8 cellular contexts compared by ENCODE assay signal in the genomic region with DNA sequence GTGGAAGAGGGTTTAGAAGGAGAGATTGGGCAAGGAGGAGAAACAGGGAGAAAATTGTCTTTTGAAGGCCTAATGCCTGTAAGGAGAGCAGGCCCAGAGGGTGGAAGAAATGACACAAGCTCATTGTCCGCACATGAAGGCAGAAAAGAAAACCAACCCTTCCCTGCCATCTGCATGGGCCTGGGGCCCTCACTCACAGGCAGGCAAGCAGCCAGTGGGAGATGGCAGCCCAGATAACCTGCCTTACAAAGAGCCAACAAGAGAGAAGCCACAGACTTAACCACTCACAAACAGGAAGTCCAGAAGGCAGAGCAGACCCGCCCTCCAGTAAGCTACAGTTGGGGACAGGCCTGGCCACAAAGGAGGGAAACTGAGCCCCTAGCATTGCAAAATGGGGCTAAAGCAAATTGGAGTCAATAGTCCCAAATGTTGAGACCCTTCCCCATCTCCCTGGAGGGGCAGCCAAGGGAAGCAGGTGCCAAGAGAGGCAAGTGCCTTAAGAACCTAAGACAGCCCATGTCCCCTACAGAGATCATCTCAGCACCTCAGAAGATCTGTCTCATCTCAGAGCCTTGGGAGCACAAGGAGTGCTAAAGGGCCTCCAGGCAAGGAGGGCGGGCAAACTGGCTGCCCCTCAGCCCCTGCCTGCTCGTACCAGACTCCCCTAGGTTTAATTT. TPM values are rescaled to one million over a fixed set of nuclear protein-coding genes. Genes with fewer than 3 reads are reported as not detected.
A peak's percentile ranks its signal among the peaks of the same experiment; 100 is the strongest.
DNase-seq lines count a peak whose midpoint lies in the region; ATAC-seq and TF ChIP-seq lines count a peak whose summit lies in the region.

No MANE protein-coding gene starts in this region.

- peaks cover 88% of the 10 kb centered on the region for H3F3A ChIP-seq in MM.1S (ENCODE audit: insufficient read depth, low read length)

- no peaks in the 10 kb centered on the region for H3K9me2 ChIP-seq in MM.1S (replicated peaks; ENCODE audit: insufficient read depth, low read length)

- H3K4me3 Mint-ChIP-seq in stimulated activated naive CD8-positive, alpha-beta T cell treated with anti-CD3 and anti-CD28 coated beads, Interleukin-15, amount 100 ng/mL, for 72 hours, result peak overlapping the region; percentile 77 to 99

- H3K79me2 ChIP-seq in MM.1S (ENCODE audit: low read length), result peaks cover 83% of the 10 kb centered on the region

- H3K9me3 Mint-ChIP-seq in stimulated activated naive CD8-positive, alpha-beta T cell treated with anti-CD3 and anti-CD28 coated beads, Interleukin-15, amount 100 ng/mL, for 72 hours, result no peaks in the 10 kb centered on the region

- peak overlapping the region; percentile 99 for H3K9ac ChIP-seq in MM.1S (ENCODE audit: low read length)

- H3K4me2 ChIP-seq in MM.1S (ENCODE audit: low read depth, low read length), result peak overlapping the region; percentile 99

- H3K27ac ChIP-seq in MM.1S (ENCODE audit: low read length), result peak overlapping the region; percentile 100
- H3K27ac ChIP-seq in left lung, result peak overlapping the region; percentile 92 to 100

- TF ChIP-seq CTCF in GM06990 (IDR thresholded peaks at IDR 0.05; ENCODE audit: insufficient read depth, low read length, poor library complexity, severe bottlenecking) (no peak), MM.1S (IDR thresholded peaks at IDR 0.05; ENCODE audit: low read length) (no peak), left lung (IDR thresholded peaks at IDR 0.05) (no peak)

- H3K27me3 Mint-ChIP-seq in stimulated activated naive CD8-positive, alpha-beta T cell treated with anti-CD3 and anti-CD28 coated beads, Interleukin-15, amount 100 ng/mL, for 72 hours, result no peaks in the 10 kb centered on the region

- peak overlapping the region; percentile 92 for H3K4me3 ChIP-seq in GM06990 (replicated peaks; ENCODE audit: low read depth, low read length)
- H3K4me3 ChIP-seq in MM.1S (ENCODE audit: low read length), result peak overlapping the region; percentile 68
- H3K4me3 ChIP-seq in left lung, result no peak overlapping the region

- H3K36me3 ChIP-seq in GM06990 (ENCODE audit: control insufficient read depth, insufficient read depth, low read length) (peaks cover 10% of the 10 kb centered on the region), MM.1S (replicated peaks; ENCODE audit: insufficient read depth, low read length) (peaks cover 13% of the 10 kb centered on the region), left lung (peaks cover 0 to 3% of the 10 kb centered on the region in 2 donors)

- peaks cover 42% of the 10 kb centered on the region for H3K4me1 Mint-ChIP-seq in stimulated activated naive CD8-positive, alpha-beta T cell treated with anti-CD3 and anti-CD28 coated beads, Interleukin-15, amount 100 ng/mL, for 72 hours

- DNase-seq in GM06990 (ENCODE audit: extremely low read depth, insufficient read length), result peak; percentile 74
- peak; percentile 91 for DNase-seq in MM.1S
- peak; percentile 53 for DNase-seq in activated T-cell treated with anti-CD3 and anti-CD28 coated beads for 1 hour (ENCODE audit: low read depth)
- no peak for DNase-seq in left lung
- DNase-seq in stimulated activated naive CD8-positive, alpha-beta T cell treated with anti-CD3 and anti-CD28 coated beads, Interleukin-15, amount 100 ng/mL, for 72 hours, result peak; percentile 75 to 87
- no peak for DNase-seq in AG08395 (ENCODE audit: low spot score)
- no peak for DNase-seq in midbrain (lab: John Stamatoyannopoulos, UW)
- no peak for DNase-seq in COLO829 (ENCODE audit: low spot score)

- no peak for ATAC-seq in left lung
- peak; percentile 23 for ATAC-seq in stimulated activated naive CD8-positive, alpha-beta T cell treated with anti-CD3 and anti-CD28 coated beads, Interleukin-15, amount 100 ng/mL, for 72 hours

- H3K9me3 ChIP-seq in MM.1S (replicated peaks; ENCODE audit: insufficient read depth, low read length) (no peaks in the 10 kb centered on the region), left lung (no peaks in the 10 kb centered on the region)

- peaks cover 11% of the 10 kb centered on the region; the same call in 1 of the 2 replicates for H4K20me1 ChIP-seq in MM.1S (ENCODE audit: insufficient read depth, low read length)

- intact Hi-C loops in left lung (cut with DNase I), result no loop called here

- H3K4me1 ChIP-seq in MM.1S (ENCODE audit: low read length) (peaks cover 71% of the 10 kb centered on the region), left lung (peaks cover 15 to 72% of the 10 kb centered on the region in 2 donors)

- peak overlapping the region; percentile 95 to 100 for H3K27ac Mint-ChIP-seq in stimulated activated naive CD8-positive, alpha-beta T cell treated with anti-CD3 and anti-CD28 coated beads, Interleukin-15, amount 100 ng/mL, for 72 hours

- no peak overlapping the region for H2AFZ ChIP-seq in MM.1S (ENCODE audit: low read length)

- H3K27me3 ChIP-seq in GM06990 (replicated peaks; ENCODE audit: control insufficient read depth, insufficient read depth, low read length) (no peaks in the 10 kb centered on the region), MM.1S (replicated peaks; ENCODE audit: insufficient read depth, low read length) (no peaks in the 10 kb centered on the region), left lung (peaks cover 0 to 13% of the 10 kb centered on the region in 2 donors)

RNA-seq across cellular contexts. Expression of a gene that starts 7.3 kb away (rescaled TPM):
- 10 to 100 TPM in 1 of 2 donors, 1 to 10 TPM in 1; 7.9 to 10.2 TPM for total RNA-seq in left lung

RNA-seq across cellular contexts. Expression of a gene that starts 16.1 kb away (rescaled TPM):
- 10 to 100 TPM; 68.4 to 69.0 TPM for total RNA-seq in left lung

RNA-seq across cellular contexts. Expression of a gene that starts 55.2 kb away (rescaled TPM):
- 1 to 10 TPM; 1.0 to 1.5 TPM for total RNA-seq in left lung

Comparison
In these comparisons a context has a peak if more than half of its experiments do, and no peak if none do; other contexts are left out.
1. DNase-seq: peak in GM06990 (single experiment), MM.1S (single experiment), activated T-cell treated with anti-CD3 and anti-CD28 coated beads for 1 hour (single experiment) and stimulated activated naive CD8-positive, alpha-beta T cell treated with anti-CD3 and anti-CD28 coated beads, Interleukin-15, amount 100 ng/mL, for 72 hours (2 of 2); none in left lung (0 of 2), AG08395 (single experiment), midbrain (single experiment) and COLO829 (single experiment).
2. H3K4me3 ChIP-seq: peak in GM06990 (single experiment) and MM.1S (single experiment); none in left lung (0 of 2).